In genomic region chr20:34794006-34794585, GRCh38 we compare ENCODE assay signal across 21 cellular contexts.
"Had no signal": no experiment of that assay in that cellular context is flagged by ENCODE, and none has a peak within 500 bp of the region (broad histone marks: within the 10 kb centered on the region; RNA-seq: fewer than 3 reads in every experiment).

No MANE protein-coding gene starts in this region.

- H3K36me3 Mint-ChIP-seq: natural killer cell had no signal

- H3K4me3 ChIP-seq: body of pancreas, testis, vagina had no signal

- H3K27me3 Mint-ChIP-seq: activated naive CD8-positive, alpha-beta T cell treated with anti-CD3 and anti-CD28 coated beads, Interleukin-2, amount 50 U/mL, for 24 hours had no signal

- H3K27me3 ChIP-seq: body of pancreas, foreskin keratinocyte, testis, vagina had no signal

- H3K4me1 ChIP-seq: body of pancreas, foreskin keratinocyte had no signal

- H3K4me3 Mint-ChIP-seq: activated CD8-positive, alpha-beta T cell treated with anti-CD3 and anti-CD28 coated beads, Interleukin-2, amount 10 ng/mL, durations not matched to agents 7 days and 5 days; activated naive CD8-positive, alpha-beta T cell treated with anti-CD3 and anti-CD28 coated beads, Interleukin-2, amount 50 U/mL, for 24 hours; activated T-helper 1 cell treated with anti-CD3 and anti-CD28 coated beads, Interleukin-12 subunit alpha, Interleukin-12 subunit beta, Interleukin-2, Interleukin-4 antibody, amounts not matched to agents 30 ng/mL and 10 ng/mL and 1 ng/mL, durations not matched to agents 14 hours and 24 hours and 36 hours; mesothelial cell of epicardium; natural killer cell had no signal

- H3K27ac ChIP-seq: body of pancreas, foreskin keratinocyte, testis, vagina had no signal

- DNase-seq: activated CD4-positive, alpha-beta T cell treated with anti-CD3 and anti-CD28 coated beads for 1 hour; activated CD4-positive, alpha-beta T cell treated with anti-CD3 and anti-CD28 coated beads, Interleukin-2, amount 50 U/mL, for 1 hour; activated CD8-positive, alpha-beta T cell treated with anti-CD3 and anti-CD28 coated beads, Interleukin-2, amount 10 ng/mL, durations not matched to agents 7 days and 5 days; activated gamma-delta T cell; activated naive CD4-positive, alpha-beta T cell treated with anti-CD3 and anti-CD28 coated beads, Interleukin-2, amount 50 U/mL, for 16 hours; activated naive CD8-positive, alpha-beta T cell treated with anti-CD3 and anti-CD28 coated beads, Interleukin-2, amount 50 U/mL, for 24 hours; anterior cingulate cortex; body of pancreas; dermis blood vessel endothelial cell; effector CD8-positive, alpha-beta T cell; foreskin keratinocyte; kidney; natural killer cell; retina; stimulated activated CD4-positive, alpha-beta T cell treated with anti-CD3 and anti-CD28 coated beads, Interleukin-2, amount 100 ng/mL, for 48 hours; stimulated activated naive CD4-positive, alpha-beta T cell; testis; trophoblast cell had no signal

- H3K36me3 ChIP-seq: vagina had no signal

- H3K9me3 ChIP-seq: testis, vagina had no signal

- ATAC-seq: activated CD8-positive, alpha-beta T cell treated with anti-CD3 and anti-CD28 coated beads, Interleukin-2, amount 10 ng/mL, durations not matched to agents 7 days and 5 days; activated naive CD8-positive, alpha-beta T cell treated with anti-CD3 and anti-CD28 coated beads, Interleukin-2, amount 50 U/mL, for 24 hours; body of pancreas; foreskin keratinocyte; natural killer cell had no signal

- H3K27ac Mint-ChIP-seq: activated CD8-positive, alpha-beta T cell treated with anti-CD3 and anti-CD28 coated beads, Interleukin-2, amount 10 ng/mL, durations not matched to agents 7 days and 5 days; activated naive CD8-positive, alpha-beta T cell treated with anti-CD3 and anti-CD28 coated beads, Interleukin-2, amount 50 U/mL, for 24 hours; activated T-helper 1 cell treated with anti-CD3 and anti-CD28 coated beads, Interleukin-12 subunit alpha, Interleukin-12 subunit beta, Interleukin-2, Interleukin-4 antibody, amounts not matched to agents 30 ng/mL and 10 ng/mL and 1 ng/mL, durations not matched to agents 14 hours and 24 hours and 36 hours; mesothelial cell of epicardium; natural killer cell had no signal

- H3K9me3 Mint-ChIP-seq: activated naive CD8-positive, alpha-beta T cell treated with anti-CD3 and anti-CD28 coated beads, Interleukin-2, amount 50 U/mL, for 24 hours; activated T-helper 1 cell treated with anti-CD3 and anti-CD28 coated beads, Interleukin-12 subunit alpha, Interleukin-12 subunit beta, Interleukin-2, Interleukin-4 antibody, amounts not matched to agents 30 ng/mL and 10 ng/mL and 1 ng/mL, durations not matched to agents 14 hours and 24 hours and 36 hours; natural killer cell had no signal
